In the genomic region with DNA sequence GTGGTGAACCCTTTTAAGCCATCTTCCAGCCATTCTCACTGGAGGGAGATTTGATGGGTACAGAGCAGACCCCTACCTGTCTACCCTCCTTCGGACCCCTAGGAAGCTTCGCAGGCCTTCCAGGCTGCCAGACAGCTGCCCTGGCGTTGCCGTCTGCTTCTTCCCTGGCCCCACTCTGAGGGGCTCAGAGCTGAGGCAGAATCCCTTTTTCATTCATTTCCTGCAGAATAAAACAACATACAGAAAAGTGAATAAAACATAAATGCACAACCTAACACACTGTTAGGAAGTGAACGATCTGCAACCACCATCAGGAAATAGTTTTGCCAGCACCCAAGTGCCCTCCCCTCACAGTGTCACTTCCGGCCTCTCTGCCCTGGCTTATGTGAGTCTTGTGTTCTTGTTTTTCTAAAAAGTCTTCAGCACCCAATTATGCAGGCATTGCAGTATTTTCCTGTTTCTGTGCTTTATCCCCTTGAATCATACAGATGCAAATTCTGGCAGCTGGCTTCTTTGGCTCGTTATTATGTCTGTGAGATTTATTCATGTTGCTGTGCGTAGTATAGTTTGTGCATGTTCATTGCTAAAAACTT, we compare ENCODE assay signal across 8 cellular contexts. TPM values are rescaled to one million over a fixed set of nuclear protein-coding genes. Genes with fewer than 3 reads are reported as not detected.
A peak's percentile ranks its signal among the peaks of the same experiment; 100 is the strongest.
DNase-seq lines count a peak whose midpoint lies in the region; ATAC-seq and TF ChIP-seq lines count a peak whose summit lies in the region.

No MANE protein-coding gene starts in this region.

- no CpG with 5 or more reads among the region's 8 CpGs for WGBS in mesendoderm (ENCODE audit: extremely low coverage, insufficient coverage, low lambda C conversion rate)

- TF ChIP-seq CTCF in WTC11 (IDR thresholded peaks at IDR 0.05): no peak
- no peak for TF ChIP-seq CTCF in choroid plexus epithelial cell (conservative IDR thresholded peaks at IDR 0.05; ENCODE audit: low read depth, low read length)

- no peak overlapping the region for H3K23ac ChIP-seq in mesendoderm (ENCODE audit: low read length)

- H3K4me1 ChIP-seq in mesendoderm (ENCODE audit: control insufficient read depth, low read depth, low read length): peaks cover 6% of the 10 kb centered on the region

- CTCF ChIA-PET in WTC11 (lab: Charles Lee): interaction anchor here (2.1 kb wide), 1 partner anchor 74 kb away, joined by 4 read pairs; no protein-coding TSS in a partner anchor

- H2BK15ac ChIP-seq in mesendoderm (replicated peaks; ENCODE audit: low read depth): no peak overlapping the region

- H3K27me3 ChIP-seq in mesendoderm (ENCODE audit: insufficient read depth, low read length, poor library complexity): no peaks in the 10 kb centered on the region

- H3K36me3 Mint-ChIP-seq in WTC11: peaks cover 14% of the 10 kb centered on the region

- in situ Hi-C loops in GM18951 (cut with MboI; ENCODE audit: low sequenced_read_pairs, unreplicated experiment): no loop called here

- peak; percentile 16 for ATAC-seq in WTC11

- no peaks in the 10 kb centered on the region; the same call in 1 of the 2 replicates for H3K27me3 Mint-ChIP-seq in WTC11 (ENCODE audit: low read depth)

- peaks cover 6% of the 10 kb centered on the region for H3K9me3 Mint-ChIP-seq in WTC11

- POLR2A ChIA-PET in WTC11 (lab: Charles Lee): no interaction called here

- H2BK5ac ChIP-seq in mesendoderm (ENCODE audit: low read length): no peak overlapping the region

- H3K4me3 ChIP-seq in choroid plexus epithelial cell (ENCODE audit: low read depth, low read length) (no peak overlapping the region), mesendoderm (ENCODE audit: low read length) (no peak overlapping the region)

- H2AK5ac ChIP-seq in mesendoderm (ENCODE audit: low read length): no peak overlapping the region

- H3K4me2 ChIP-seq in mesendoderm (ENCODE audit: low read length): no peak overlapping the region

- H4K5ac ChIP-seq in mesendoderm (ENCODE audit: low read length): no peak overlapping the region

- H3K4me3 Mint-ChIP-seq in WTC11: no peak overlapping the region

- no peak overlapping the region for H4K8ac ChIP-seq in mesendoderm (ENCODE audit: low read depth, low read length)

- DNase-seq in WTC11 (ENCODE audit: low spot score) (no peak), choroid plexus epithelial cell (ENCODE audit: low read depth) (peak; percentile 73), mesendoderm (no peak), NCI-H82 treated with DMSO at 0.1 percent for 48 hours (lab: John Stamatoyannopoulos, UW; ENCODE audit: unreplicated experiment) (no peak), SKM-1 (lab: John Stamatoyannopoulos, UW; ENCODE audit: unreplicated experiment) (no peak), NCI-H748 (lab: John Stamatoyannopoulos, UW; ENCODE audit: unreplicated experiment) (no peak)
- DNase-seq in stimulated activated CD8-positive, alpha-beta memory T cell treated with anti-CD3 and anti-CD28 coated beads, Interleukin-7, amount 100 ng/mL, for 4 hours (ENCODE audit: low read depth in 2 of 2): peak; percentile 54 to 59

- no peaks in the 10 kb centered on the region for H3K79me2 ChIP-seq in mesendoderm (ENCODE audit: control insufficient read depth, insufficient read depth, low read length)

- H3K27ac Mint-ChIP-seq in WTC11: peak overlapping the region; percentile 70

- peaks cover 24% of the 10 kb centered on the region for H3K4me1 Mint-ChIP-seq in WTC11

- H3K4ac ChIP-seq in mesendoderm (ENCODE audit: low read depth, low read length): no peak overlapping the region

- TF ChIP-seq POLR2A in GM18951 (IDR thresholded peaks at IDR 0.05; ENCODE audit: extremely low read depth, insufficient read depth, insufficient read length): peak; percentile 40

- peaks cover 7% of the 10 kb centered on the region for H3K36me3 ChIP-seq in mesendoderm (ENCODE audit: control insufficient read depth, insufficient read depth, low read length)

- no peak overlapping the region for H3K18ac ChIP-seq in mesendoderm (ENCODE audit: low read length)

- H3K9ac ChIP-seq in mesendoderm (ENCODE audit: low read length): no peak overlapping the region

- peak overlapping the region; percentile 31 for H3K56ac ChIP-seq in mesendoderm (ENCODE audit: low read length)

- no peak overlapping the region for H2BK120ac ChIP-seq in mesendoderm (ENCODE audit: low read depth, low read length)

- no peaks in the 10 kb centered on the region for H3K79me1 ChIP-seq in mesendoderm (ENCODE audit: low read length)

- no peak overlapping the region for H3K27ac ChIP-seq in mesendoderm (ENCODE audit: low read depth, low read length)

TF ChIP-seq in WTC11, 78 proteins besides CTCF, POLR2A, EP300 and RAD21 (continues in another document):
- TF ChIP-seq ZNF138 (CRISPR knock-in tag; conservative IDR thresholded peaks at IDR 0.05) (no peak), CREM (CRISPR knock-in tag; IDR thresholded peaks at IDR 0.05) (no peak), FOXP1 (CRISPR knock-in tag; IDR thresholded peaks at IDR 0.05; ENCODE audit: borderline replicate concordance) (no peak), CDX4 (CRISPR knock-in tag; IDR thresholded peaks at IDR 0.05; ENCODE audit: borderline replicate concordance) (no peak), ZNF396 (CRISPR knock-in tag; IDR thresholded peaks at IDR 0.05; ENCODE audit: borderline replicate concordance) (no peak), TEAD1 (CRISPR knock-in tag; IDR thresholded peaks at IDR 0.05) (no peak), ATF2 (CRISPR knock-in tag; IDR thresholded peaks at IDR 0.05; ENCODE audit: borderline replicate concordance, low read depth) (no peak), HMGA2 (CRISPR knock-in tag; IDR thresholded peaks at IDR 0.05) (no peak), CBFB (CRISPR knock-in tag; IDR thresholded peaks at IDR 0.05; ENCODE audit: low read depth) (no peak), ZNF423 (CRISPR knock-in tag; IDR thresholded peaks at IDR 0.05) (no peak), ZNF317 (CRISPR knock-in tag; IDR thresholded peaks at IDR 0.05; ENCODE audit: borderline replicate concordance, low read depth) (no peak), GTF2I (CRISPR knock-in tag; conservative IDR thresholded peaks at IDR 0.05) (no peak)
- TF ChIP-seq, protein P1, sequence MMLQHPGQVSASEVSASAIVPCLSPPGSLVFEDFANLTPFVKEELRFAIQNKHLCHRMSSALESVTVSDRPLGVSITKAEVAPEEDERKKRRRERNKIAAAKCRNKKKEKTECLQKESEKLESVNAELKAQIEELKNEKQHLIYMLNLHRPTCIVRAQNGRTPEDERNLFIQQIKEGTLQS (CRISPR knock-in tag; conservative IDR thresholded peaks at IDR 0.05): no peak
- TF ChIP-seq, protein P2, sequence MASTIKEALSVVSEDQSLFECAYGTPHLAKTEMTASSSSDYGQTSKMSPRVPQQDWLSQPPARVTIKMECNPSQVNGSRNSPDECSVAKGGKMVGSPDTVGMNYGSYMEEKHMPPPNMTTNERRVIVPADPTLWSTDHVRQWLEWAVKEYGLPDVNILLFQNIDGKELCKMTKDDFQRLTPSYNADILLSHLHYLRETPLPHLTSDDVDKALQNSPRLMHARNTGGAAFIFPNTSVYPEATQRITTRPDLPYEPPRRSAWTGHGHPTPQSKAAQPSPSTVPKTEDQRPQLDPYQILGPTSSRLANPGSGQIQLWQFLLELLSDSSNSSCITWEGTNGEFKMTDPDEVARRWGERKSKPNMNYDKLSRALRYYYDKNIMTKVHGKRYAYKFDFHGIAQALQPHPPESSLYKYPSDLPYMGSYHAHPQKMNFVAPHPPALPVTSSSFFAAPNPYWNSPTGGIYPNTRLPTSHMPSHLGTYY (CRISPR knock-in tag; IDR thresholded peaks at IDR 0.05): no peak
- TF ChIP-seq, protein P3, sequence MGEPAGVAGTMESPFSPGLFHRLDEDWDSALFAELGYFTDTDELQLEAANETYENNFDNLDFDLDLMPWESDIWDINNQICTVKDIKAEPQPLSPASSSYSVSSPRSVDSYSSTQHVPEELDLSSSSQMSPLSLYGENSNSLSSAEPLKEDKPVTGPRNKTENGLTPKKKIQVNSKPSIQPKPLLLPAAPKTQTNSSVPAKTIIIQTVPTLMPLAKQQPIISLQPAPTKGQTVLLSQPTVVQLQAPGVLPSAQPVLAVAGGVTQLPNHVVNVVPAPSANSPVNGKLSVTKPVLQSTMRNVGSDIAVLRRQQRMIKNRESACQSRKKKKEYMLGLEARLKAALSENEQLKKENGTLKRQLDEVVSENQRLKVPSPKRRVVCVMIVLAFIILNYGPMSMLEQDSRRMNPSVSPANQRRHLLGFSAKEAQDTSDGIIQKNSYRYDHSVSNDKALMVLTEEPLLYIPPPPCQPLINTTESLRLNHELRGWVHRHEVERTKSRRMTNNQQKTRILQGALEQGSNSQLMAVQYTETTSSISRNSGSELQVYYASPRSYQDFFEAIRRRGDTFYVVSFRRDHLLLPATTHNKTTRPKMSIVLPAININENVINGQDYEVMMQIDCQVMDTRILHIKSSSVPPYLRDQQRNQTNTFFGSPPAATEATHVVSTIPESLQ (CRISPR knock-in tag; IDR thresholded peaks at IDR 0.05): no peak

RNA-seq across cellular contexts. Expression of gene ADD1, which starts 5.6 kb away (rescaled TPM):
- total RNA-seq in WTC11 (2021): 164 to 178 TPM (median 167 TPM) in 3 replicates
- 202 TPM for polyA plus RNA-seq in mesendoderm (2013, experiment 1 of 2)
- polyA plus RNA-seq in mesendoderm (2013, experiment 2 of 2): 195 TPM

RNA-seq across cellular contexts. Expression of gene SH3BP2, which starts 45.1 kb away (rescaled TPM):
- 43.2 to 49.1 TPM (median 44.5 TPM) in 3 replicates for total RNA-seq in WTC11 (2021)
- 19.3 TPM for polyA plus RNA-seq in mesendoderm (2013, experiment 1 of 2)
- polyA plus RNA-seq in mesendoderm (2013, experiment 2 of 2): 19.0 TPM

Comparison
In these comparisons a context has a peak if more than half of its experiments do, and no peak if none do; other contexts are left out.
1. DNase-seq: peak in choroid plexus epithelial cell (single experiment) and stimulated activated CD8-positive, alpha-beta memory T cell treated with anti-CD3 and anti-CD28 coated beads, Interleukin-7, amount 100 ng/mL, for 4 hours (2 of 2); none in WTC11 (single experiment), mesendoderm (single experiment), NCI-H82 treated with DMSO at 0.1 percent for 48 hours (single experiment), SKM-1 (single experiment) and NCI-H748 (single experiment).